Comparison of ENCODE assay signal across 7 cellular contexts in genomic region chr19:55255618-55256423, GRCh38. TPM values are rescaled to one million over a fixed set of nuclear protein-coding genes. Genes with fewer than 3 reads are reported as not detected.
DNase-seq lines count a peak whose midpoint lies in the region; ATAC-seq, FAIRE-seq and TF ChIP-seq lines count a peak whose summit lies in the region.

No MANE protein-coding gene starts in this region.

- no peaks in the 10 kb centered on the region for H3K9me3 ChIP-seq in neural progenitor cell (ENCODE audit: low read depth)

- CTCF ChIA-PET in T-cell (lab: Charles Lee), result interaction anchor here in 1 of 2 donors (0.6 to 1.5 kb wide), 4 partner anchors 22 to 167 kb away, joined by 3 to 4 read pairs (median 3); partner anchors contain the start of genes HSPBP1 and KMT5C

- H3K4me3 ChIP-seq in neural progenitor cell, result no peak overlapping the region

- DNase-seq in GM19239 (ENCODE audit: insufficient read length, low spot score), result no peak
- DNase-seq in T-cell, result peak in 23 of 34 experiments; percentile 18 to 45 (median 30)
- no peak for DNase-seq in central memory CD8-positive, alpha-beta T cell (ENCODE audit: low spot score in 2 of 2)
- no peak for DNase-seq in neural progenitor cell (ENCODE audit: low spot score)
- DNase-seq in globus pallidus (ENCODE audit: low spot score), result no peak

- H3K9ac ChIP-seq in neural progenitor cell, result no peak overlapping the region

- H3K4me3 Mint-ChIP-seq in T-cell, result peak overlapping the region; percentile 96 to 100 (median 97)
- peak overlapping the region; percentile 98 for H3K4me3 Mint-ChIP-seq in central memory CD8-positive, alpha-beta T cell
- peak overlapping the region; percentile 99 for H3K4me3 Mint-ChIP-seq in neural progenitor cell

- FAIRE-seq in GM19239 (lab: Jason Lieb, UNC), result peak; percentile 80

- H3K4me1 ChIP-seq in neural progenitor cell, result peaks cover 20% of the 10 kb centered on the region

- no peaks in the 10 kb centered on the region for H3K27me3 Mint-ChIP-seq in T-cell
- H3K27me3 Mint-ChIP-seq in central memory CD8-positive, alpha-beta T cell, result no peaks in the 10 kb centered on the region
- peaks cover 2% of the 10 kb centered on the region for H3K27me3 Mint-ChIP-seq in neural progenitor cell (ENCODE audit: insufficient read depth, low read depth)

- no peaks in the 10 kb centered on the region for H3K27me3 ChIP-seq in neural progenitor cell

- peaks cover 69 to 77% (median 73%) of the 10 kb centered on the region in 3 donors for H3K4me1 Mint-ChIP-seq in T-cell
- peaks cover 83% of the 10 kb centered on the region for H3K4me1 Mint-ChIP-seq in central memory CD8-positive, alpha-beta T cell
- peaks cover 48% of the 10 kb centered on the region for H3K4me1 Mint-ChIP-seq in neural progenitor cell

- no peaks in the 10 kb centered on the region for H3K9me3 Mint-ChIP-seq in T-cell
- no peaks in the 10 kb centered on the region for H3K9me3 Mint-ChIP-seq in central memory CD8-positive, alpha-beta T cell
- no peaks in the 10 kb centered on the region for H3K9me3 Mint-ChIP-seq in neural progenitor cell

- no peak overlapping the region for H3K27ac ChIP-seq in neural progenitor cell

- POLR2A ChIA-PET in T-cell (lab: Charles Lee), result interaction anchor here (0.5 to 2.5 kb wide), 6 partner anchors 20 to 138 kb away, joined by 3 to 11 read pairs (median 4); partner anchors contain the start of genes HSPBP1 (in 1 of the 2) and KMT5C (in 1 of the 2)

- no peak overlapping the region for H3K4me2 ChIP-seq in neural progenitor cell

- TF ChIP-seq CTCF in neural progenitor cell (IDR thresholded peaks at IDR 0.05), result no peak

- H3K79me2 ChIP-seq in neural progenitor cell (ENCODE audit: low read depth), result peaks cover 79% of the 10 kb centered on the region

- peaks cover 8% of the 10 kb centered on the region for H3K36me3 Mint-ChIP-seq in T-cell
- peaks cover 26% of the 10 kb centered on the region for H3K36me3 Mint-ChIP-seq in central memory CD8-positive, alpha-beta T cell (ENCODE audit: insufficient read depth)
- H3K36me3 Mint-ChIP-seq in neural progenitor cell, result no peaks in the 10 kb centered on the region

- no peak overlapping the region for H2AFZ ChIP-seq in neural progenitor cell (replicated peaks)

- no peaks in the 10 kb centered on the region for H3K36me3 ChIP-seq in neural progenitor cell

- H3F3A ChIP-seq in neural progenitor cell (ENCODE audit: low read depth), result peaks cover 19% of the 10 kb centered on the region

- H4K20me1 ChIP-seq in neural progenitor cell (ENCODE audit: low read depth), result peaks cover 74% of the 10 kb centered on the region

- peak overlapping the region; percentile 99 for H3K27ac Mint-ChIP-seq in T-cell
- peak overlapping the region; percentile 97 for H3K27ac Mint-ChIP-seq in central memory CD8-positive, alpha-beta T cell (ENCODE audit: low read depth)
- no peak overlapping the region for H3K27ac Mint-ChIP-seq in neural progenitor cell

- no peak for ATAC-seq in T-cell (replicated peaks in 1 of 4)
- no peak for ATAC-seq in central memory CD8-positive, alpha-beta T cell (replicated peaks; ENCODE audit: extremely low read depth, poor library complexity, severe bottlenecking)
- ATAC-seq in GM21360 (IDR thresholded peaks at IDR 0.05; ENCODE audit: unreplicated experiment), result no peak
- ATAC-seq in GM19455 (IDR thresholded peaks at IDR 0.05; ENCODE audit: unreplicated experiment), result no peak

RNA-seq across cellular contexts. Expression of gene PPP6R1, which starts 3.0 kb away (rescaled TPM):
- total RNA-seq in T-cell (100 to 1,000 TPM; 173 to 208 (median 194) TPM), neural progenitor cell (ENCODE audit: low replicate concordance) (13.1 and 40.4 TPM in 2 replicates)

RNA-seq across cellular contexts. Expression of gene HSPBP1, which starts 24.1 kb away (rescaled TPM):
- total RNA-seq in T-cell, result 10 to 100 TPM; 16.8 to 27.6 (median 24.7) TPM
- 15.0 and 43.1 TPM in 2 replicates for total RNA-seq in neural progenitor cell (ENCODE audit: low replicate concordance)

RNA-seq across cellular contexts. Expression of gene TMEM86B, which starts 27.3 kb away (rescaled TPM):
- 10 to 100 TPM; 10.6 to 22.4 (median 18.2) TPM for total RNA-seq in T-cell
- total RNA-seq in neural progenitor cell (ENCODE audit: low replicate concordance), result 1.4 and 3.3 TPM in 2 replicates

RNA-seq across cellular contexts. Expression of gene BRSK1, which starts 28.0 kb away (rescaled TPM):
- total RNA-seq in T-cell (1 to 10 TPM; 2.9 to 5.8 (median 3.9) TPM), neural progenitor cell (ENCODE audit: low replicate concordance) (24.1 and 43.1 TPM in 2 replicates)

RNA-seq across cellular contexts. Expression of gene PTPRH, which starts 46.5 kb away (rescaled TPM):
- total RNA-seq in T-cell (1 to 10 TPM in 1 of 5 donors, under 1 TPM in 2, not detected in 2; 0.16 to 1.1 (median 0.51) TPM), neural progenitor cell (ENCODE audit: low replicate concordance) (not detected in 2 replicates)

Comparison
In these comparisons a context has a peak if more than half of its experiments do, and no peak if none do; other contexts are left out.
1. DNase-seq: peak in T-cell (23 of 34); none in GM19239 (single experiment), central memory CD8-positive, alpha-beta T cell (0 of 2), neural progenitor cell (single experiment) and globus pallidus (single experiment).
2. Peak in every context shown above with its lines, with median percentiles within 50 percentile points of each other: H3K4me3 Mint-ChIP-seq.